ENCODE assay signal across 19 cellular contexts in the genomic region with DNA sequence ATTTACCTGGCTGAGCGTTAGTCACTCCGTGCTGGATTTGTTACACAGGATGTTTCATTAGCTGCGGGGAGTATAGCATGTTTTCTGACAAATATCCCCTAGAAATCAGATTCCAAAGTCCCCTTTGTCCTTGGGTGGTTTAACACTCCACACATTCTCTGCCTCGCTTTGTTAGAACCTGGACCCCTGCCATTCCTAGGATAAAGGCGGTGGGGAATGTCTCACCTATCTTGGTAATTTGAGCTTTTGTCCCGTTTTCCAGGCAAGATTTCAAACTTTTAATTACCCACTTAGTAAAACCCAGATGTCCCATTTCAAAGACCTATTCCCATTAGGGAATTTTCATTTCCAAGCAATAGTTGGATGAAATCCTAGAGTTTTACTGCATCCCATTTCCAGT.
DNase-seq lines count a peak whose midpoint lies in the region; ATAC-seq and TF ChIP-seq lines count a peak whose summit lies in the region.
"Had no signal": no experiment of that assay in that cellular context is flagged by ENCODE, and none has a peak within 500 bp of the region (broad histone marks: within the 10 kb centered on the region; RNA-seq: fewer than 3 reads in every experiment).

No MANE protein-coding gene starts in this region.

- intact Hi-C loops in body of pancreas (cut with DNase I), result no loop called here

- peak; percentile 53 for DNase-seq in NCI-H748 (lab: John Stamatoyannopoulos, UW; ENCODE audit: unreplicated experiment)
- DNase-seq in NCI-H748 treated with DMSO at 0.1 percent for 48 hours (lab: John Stamatoyannopoulos, UW), result no peak
- peak; percentile 89 for DNase-seq in NCI-H69 (lab: John Stamatoyannopoulos, UW)
- no peak for DNase-seq in body of pancreas
- DNase-seq: 8988T; activated CD4-positive, alpha-beta memory T cell treated with anti-CD3 and anti-CD28 coated beads for 36 hours; activated naive CD4-positive, alpha-beta T cell treated with anti-CD3 and anti-CD28 coated beads for 36 hours; foreskin melanocyte; GF-D8; Kasumi-1; lower lobe of right lung; spleen; WERI-Rb-1 had no signal

- ATAC-seq in HG03521 (IDR thresholded peaks at IDR 0.05; ENCODE audit: unreplicated experiment), result no peak
- ATAC-seq in HG02588 (IDR thresholded peaks at IDR 0.05; ENCODE audit: unreplicated experiment), result no peak
- ATAC-seq in GM18870 (IDR thresholded peaks at IDR 0.05; ENCODE audit: unreplicated experiment), result no peak
- no peak for ATAC-seq in body of pancreas
- ATAC-seq: lower lobe of right lung had no signal

- TF ChIP-seq CTCF in body of pancreas (IDR thresholded peaks at IDR 0.05), result no peak

- H3K9me3 ChIP-seq in iPS-18a (ENCODE audit: control insufficient read depth, low read depth, low read length) (no peaks in the 10 kb centered on the region), body of pancreas (no peaks in the 10 kb centered on the region)
- H3K9me3 ChIP-seq: BE2C, lower lobe of right lung, spleen, suprapubic skin had no signal

- H3K4me1 ChIP-seq in iPS-18a (ENCODE audit: control insufficient read depth, low read depth, low read length) (peaks cover 31% of the 10 kb centered on the region), body of pancreas (no peaks in the 10 kb centered on the region)
- H3K4me1 ChIP-seq: BE2C, lower lobe of right lung, spleen, suprapubic skin had no signal

- H3K27ac ChIP-seq in iPS-18a (ENCODE audit: low read length) (no peak overlapping the region), body of pancreas (no peak overlapping the region)
- H3K27ac ChIP-seq: lower lobe of right lung, spleen, suprapubic skin, WERI-Rb-1 had no signal

- H3K4me3 ChIP-seq in iPS-18a (ENCODE audit: low read length) (no peak overlapping the region), body of pancreas (no peak overlapping the region)
- H3K4me3 ChIP-seq: lower lobe of right lung, spleen, suprapubic skin had no signal

- H3K27me3 ChIP-seq in iPS-18a (ENCODE audit: control insufficient read depth, insufficient read depth, low read length) (no peaks in the 10 kb centered on the region), body of pancreas (peaks cover 0 to 5% of the 10 kb centered on the region in 2 donors)
- H3K27me3 ChIP-seq: BE2C, spleen, suprapubic skin had no signal

- H3K36me3 ChIP-seq in iPS-18a (ENCODE audit: control insufficient read depth, low read depth, low read length) (no peaks in the 10 kb centered on the region), body of pancreas (replicated peaks in 1 of 2; ENCODE audit: insufficient read depth in 1 of 2, low read depth in 2 of 2) (no peaks in the 10 kb centered on the region)
- H3K36me3 ChIP-seq: BE2C, lower lobe of right lung, spleen, suprapubic skin, WERI-Rb-1 had no signal

- 22 to 26% methylated on average over 6 of the region's 6 CpGs for WGBS in body of pancreas, 2 donors

- TF ChIP-seq POLR2A in body of pancreas (IDR thresholded peaks at IDR 0.05), result no peak

- peak overlapping the region; percentile 37 for H3K9ac ChIP-seq in iPS-18a (ENCODE audit: low read length)

Comparison
In these comparisons a context has a peak if more than half of its experiments do, and no peak if none do; other contexts are left out.
1. DNase-seq: peak in NCI-H748 (single experiment) and NCI-H69 (single experiment); none in NCI-H748 treated with DMSO at 0.1 percent for 48 hours (single experiment) and body of pancreas (0 of 4).